21 cellular contexts compared by ENCODE assay signal in the genomic region with DNA sequence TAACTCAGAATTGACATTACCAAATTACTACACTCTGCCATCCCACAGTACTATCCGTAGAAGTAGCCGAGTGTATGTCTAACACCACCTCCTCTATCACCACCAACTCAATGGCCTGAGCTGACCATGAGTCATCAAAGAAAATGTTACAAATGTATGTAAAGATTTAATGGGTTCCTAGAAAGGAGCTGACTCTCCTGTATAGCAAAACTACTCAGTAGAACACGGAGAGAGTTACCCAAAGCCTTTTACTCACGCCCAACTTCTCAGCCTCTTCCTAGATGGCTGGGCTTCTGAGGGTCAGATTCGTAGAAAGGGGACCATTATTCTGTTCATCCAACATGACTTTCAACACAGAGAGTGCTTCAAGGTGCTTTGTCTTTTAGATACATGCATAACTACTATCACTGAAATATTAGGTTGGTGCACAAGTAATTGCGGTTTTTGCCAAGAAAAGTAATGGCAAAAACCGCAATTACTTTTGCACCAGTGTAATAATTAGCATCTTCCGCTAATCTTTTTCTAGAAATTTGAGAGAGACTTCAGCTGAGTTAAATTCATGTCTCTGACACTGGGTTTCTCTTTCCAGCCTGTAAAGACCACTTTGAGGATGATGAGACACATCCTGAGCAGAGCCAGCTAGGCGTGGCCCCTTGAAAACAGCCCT. TPM values are rescaled to one million over a fixed set of nuclear protein-coding genes. Genes with fewer than 3 reads are reported as not detected.
DNase-seq lines count a peak whose midpoint lies in the region; ATAC-seq and TF ChIP-seq lines count a peak whose summit lies in the region.
"Had no signal": no experiment of that assay in that cellular context is flagged by ENCODE, and none has a peak within 500 bp of the region (broad histone marks: within the 10 kb centered on the region; RNA-seq: fewer than 3 reads in every experiment).

No MANE protein-coding gene starts in this region.

- H4K20me1 ChIP-seq in fibroblast of lung (ENCODE audit: control insufficient read depth, extremely low read depth, insufficient read depth, low read length): no peaks in the 10 kb centered on the region
- H4K20me1 ChIP-seq: BLaER1 had no signal

- BruUV-seq in MCF 10A (replicated peaks; lab: Mats Ljungman, UMichigan): no TSS peak

- H3K27me3 ChIP-seq in breast epithelium (no peaks in the 10 kb centered on the region), fibroblast of lung (ENCODE audit: control insufficient read depth, insufficient read depth, low read length) (peaks cover 7% of the 10 kb centered on the region)
- H3K27me3 ChIP-seq: BLaER1, gastrocnemius medialis had no signal

- intact Hi-C loops in MCF 10A (cut with micrococcal nuclease) (loop anchor here (2.0 kb wide), 2 partner anchors 25 to 75 kb away; a partner anchor contains a TSS), breast epithelium (cut with DNase I; ENCODE audit: low total_unique reads) (no loop called here)

- H3K79me2 ChIP-seq in fibroblast of lung (ENCODE audit: control insufficient read depth, insufficient read depth, low read length): no peaks in the 10 kb centered on the region

- ATAC-seq in GM18520 (IDR thresholded peaks at IDR 0.05; ENCODE audit: unreplicated experiment) (no peak), GM19397 (IDR thresholded peaks at IDR 0.05; ENCODE audit: unreplicated experiment) (no peak), HG03442 (IDR thresholded peaks at IDR 0.05; ENCODE audit: unreplicated experiment) (no peak)
- ATAC-seq: activated CD4-positive, alpha-beta T cell treated with anti-CD3 and anti-CD28 coated beads for 36 hours; gastrocnemius medialis had no signal

- H3K4me3 ChIP-seq in breast epithelium: no peak overlapping the region
- no peak overlapping the region for H3K4me3 ChIP-seq in fibroblast of lung (replicated peaks in 1 of 4; ENCODE audit: control extremely low read depth in 1 of 4, insufficient read depth in 1 of 4, low read depth in 3 of 4, low read length in 4 of 4)
- H3K4me3 ChIP-seq: BLaER1, gastrocnemius medialis, spleen had no signal

- no peak overlapping the region for H3K4me2 ChIP-seq in fibroblast of lung (ENCODE audit: extremely low read depth, insufficient read depth, low read length)
- H3K4me2 ChIP-seq: BLaER1 had no signal

- TF ChIP-seq CTCF in MCF 10A (IDR thresholded peaks at IDR 0.05; ENCODE audit: unreplicated experiment): no peak
- no peak for TF ChIP-seq CTCF in breast epithelium (IDR thresholded peaks at IDR 0.05)
- no peak for TF ChIP-seq CTCF in fibroblast of lung (conservative IDR thresholded peaks at IDR 0.05 in 1 of 2, IDR thresholded peaks at IDR 0.05 in 1 of 2; ENCODE audit: low read depth in 1 of 2, low read length in 2 of 2)

- no peaks in the 10 kb centered on the region for H3K36me3 ChIP-seq in breast epithelium
- H3K36me3 ChIP-seq in fibroblast of lung (ENCODE audit: control insufficient read depth, insufficient read depth, low read length): no peaks in the 10 kb centered on the region
- H3K36me3 ChIP-seq: BLaER1, gastrocnemius medialis, spleen had no signal

- H3K27me3 Mint-ChIP-seq in MCF 10A (ENCODE audit: insufficient read depth, unreplicated experiment): no peaks in the 10 kb centered on the region
- H3K27me3 Mint-ChIP-seq: progenitor cell of endocrine pancreas had no signal

- H3K9me3 ChIP-seq in breast epithelium: no peaks in the 10 kb centered on the region
- H3K9me3 ChIP-seq in fibroblast of lung (ENCODE audit: control insufficient read depth, insufficient read depth, low read depth, low read length): no peaks in the 10 kb centered on the region
- H3K9me3 ChIP-seq: BLaER1, gastrocnemius medialis, spleen had no signal

- CTCF ChIA-PET in MCF 10A (lab: Yijun Ruan, JAX): interaction anchor here (0.9 kb wide), 1 partner anchor 27 kb away, joined by 3 read pairs; no protein-coding TSS in a partner anchor

- no peak overlapping the region for H3K4me3 Mint-ChIP-seq in MCF 10A (ENCODE audit: unreplicated experiment)
- H3K4me3 Mint-ChIP-seq: activated CD4-positive, alpha-beta T cell treated with anti-CD3 and anti-CD28 coated beads for 36 hours; activated naive CD8-positive, alpha-beta T cell treated with anti-CD3 and anti-CD28 coated beads, Interleukin-2, amount 10 ng/mL, durations not matched to agents 7 days and 5 days; activated T-helper 1 cell treated with anti-CD3 and anti-CD28 coated beads, Interleukin-12 subunit alpha, Interleukin-12 subunit beta, Interleukin-2, Interleukin-4 antibody, amounts not matched to agents 30 ng/mL and 10 ng/mL and 1 ng/mL, durations not matched to agents 14 hours and 24 hours and 36 hours; natural killer cell treated with Interleukin-12 subunit alpha and Interleukin-12 subunit beta and Interleukin-15 and Interleukin-18, amount 100 ng/mL, for 72 hours had no signal

- no peaks in the 10 kb centered on the region for H3K9me3 Mint-ChIP-seq in MCF 10A (ENCODE audit: unreplicated experiment)
- H3K9me3 Mint-ChIP-seq: activated naive CD8-positive, alpha-beta T cell treated with anti-CD3 and anti-CD28 coated beads, Interleukin-2, amount 10 ng/mL, durations not matched to agents 7 days and 5 days; activated T-helper 1 cell treated with anti-CD3 and anti-CD28 coated beads, Interleukin-12 subunit alpha, Interleukin-12 subunit beta, Interleukin-2, Interleukin-4 antibody, amounts not matched to agents 30 ng/mL and 10 ng/mL and 1 ng/mL, durations not matched to agents 14 hours and 24 hours and 36 hours; natural killer cell treated with Interleukin-12 subunit alpha and Interleukin-12 subunit beta and Interleukin-15 and Interleukin-18, amount 100 ng/mL, for 72 hours had no signal

- H3K4me1 ChIP-seq in breast epithelium: no peaks in the 10 kb centered on the region
- peaks cover 8% of the 10 kb centered on the region for H3K4me1 ChIP-seq in fibroblast of lung (ENCODE audit: control insufficient read depth, extremely low read depth, insufficient read depth, low read length)
- H3K4me1 ChIP-seq: BLaER1, spleen had no signal

- TF ChIP-seq POLR2A in breast epithelium (IDR thresholded peaks at IDR 0.05): no peak

- no peak overlapping the region for H2AFZ ChIP-seq in fibroblast of lung (ENCODE audit: low read length)

- no peak overlapping the region for H3K27ac Mint-ChIP-seq in MCF 10A (ENCODE audit: low read depth, unreplicated experiment)
- H3K27ac Mint-ChIP-seq: activated CD4-positive, alpha-beta T cell treated with anti-CD3 and anti-CD28 coated beads for 36 hours; activated naive CD8-positive, alpha-beta T cell treated with anti-CD3 and anti-CD28 coated beads, Interleukin-2, amount 10 ng/mL, durations not matched to agents 7 days and 5 days; activated T-helper 1 cell treated with anti-CD3 and anti-CD28 coated beads, Interleukin-12 subunit alpha, Interleukin-12 subunit beta, Interleukin-2, Interleukin-4 antibody, amounts not matched to agents 30 ng/mL and 10 ng/mL and 1 ng/mL, durations not matched to agents 14 hours and 24 hours and 36 hours; natural killer cell treated with Interleukin-12 subunit alpha and Interleukin-12 subunit beta and Interleukin-15 and Interleukin-18, amount 100 ng/mL, for 72 hours; progenitor cell of endocrine pancreas had no signal

- peak; percentile 78 for DNase-seq in MCF 10A (ENCODE audit: unreplicated experiment)
- no peak for DNase-seq in breast epithelium (ENCODE audit: low spot score in 2 of 2)
- DNase-seq in RPMI7951 (ENCODE audit: low read depth): peak; percentile 19
- peak; percentile 43 to 49 for DNase-seq in fibroblast of lung (ENCODE audit: low read depth in 2 of 2)
- no peak for DNase-seq in stimulated activated CD4-positive, alpha-beta T cell treated with anti-CD3 and anti-CD28 coated beads, Interleukin-15, amount 100 ng/mL, for 24 hours
- DNase-seq: activated CD4-positive, alpha-beta T cell treated with anti-CD3 and anti-CD28 coated beads for 36 hours; activated naive CD8-positive, alpha-beta T cell treated with anti-CD3 and anti-CD28 coated beads, Interleukin-2, amount 10 ng/mL, durations not matched to agents 7 days and 5 days; dermis blood vessel endothelial cell; gastrocnemius medialis; Kasumi-1; NCI-H1105; NCI-H774; spleen; stimulated activated CD8-positive, alpha-beta memory T cell treated with anti-CD3 and anti-CD28 coated beads, Interleukin-4, amount 100 ng/mL, for 48 hours had no signal

- POLR2A ChIA-PET in MCF 10A (lab: Yijun Ruan, JAX): interaction anchor here (0.6 to 6.3 kb wide), 8 partner anchors 8 to 207 kb away, joined by 3 to 83 read pairs (median 12); a partner anchor contains a TSS

- H3K27ac ChIP-seq in breast epithelium: no peak overlapping the region
- no peak overlapping the region for H3K27ac ChIP-seq in fibroblast of lung (ENCODE audit: insufficient read depth, low read length)
- H3K27ac ChIP-seq: BLaER1, spleen had no signal

- H3K4me1 Mint-ChIP-seq in MCF 10A (ENCODE audit: insufficient read depth, unreplicated experiment): peaks cover 37% of the 10 kb centered on the region
- H3K4me1 Mint-ChIP-seq: activated CD4-positive, alpha-beta T cell treated with anti-CD3 and anti-CD28 coated beads for 36 hours had no signal

- H3K9ac ChIP-seq in fibroblast of lung (ENCODE audit: insufficient read depth, low read length): no peak overlapping the region
- H3K9ac ChIP-seq: BLaER1 had no signal

- H3K36me3 Mint-ChIP-seq in MCF 10A (ENCODE audit: insufficient read depth, unreplicated experiment): no peaks in the 10 kb centered on the region
- H3K36me3 Mint-ChIP-seq: activated naive CD8-positive, alpha-beta T cell treated with anti-CD3 and anti-CD28 coated beads, Interleukin-2, amount 10 ng/mL, durations not matched to agents 7 days and 5 days; natural killer cell treated with Interleukin-12 subunit alpha and Interleukin-12 subunit beta and Interleukin-15 and Interleukin-18, amount 100 ng/mL, for 72 hours had no signal

RNA-seq across cellular contexts. Expression of a gene that starts 24.0 kb away (rescaled TPM):
- total RNA-seq in MCF 10A (2022) (2.2 and 3.8 TPM in 2 replicates), breast epithelium (1 to 10 TPM; 2.9 to 6.4 (median 3.7) TPM), fibroblast of lung (1.0 and 1.2 TPM in 2 replicates)
- 1.1 and 1.6 TPM in 2 replicates for total RNA-seq in RPMI7951 (2014; rRNA removed; shearing (Covaris generic))
- 1.1 and 2.3 TPM in 2 replicates for polyA plus RNA-seq in fibroblast of lung
- 1.2 and 2.0 TPM in 2 replicates for polyA plus RNA-seq in fibroblast of lung (2012)
- 0.22 and 0.24 TPM in 2 replicates for polyA minus RNA-seq in fibroblast of lung (ENCODE audit: low replicate concordance)

Comparison
In these comparisons a context has a peak if more than half of its experiments do, and no peak if none do; other contexts are left out.
1. DNase-seq: peak in MCF 10A (single experiment), RPMI7951 (single experiment) and fibroblast of lung (2 of 2); none in breast epithelium (0 of 2) and stimulated activated CD4-positive, alpha-beta T cell treated with anti-CD3 and anti-CD28 coated beads, Interleukin-15, amount 100 ng/mL, for 24 hours (single experiment).